In genomic region chr17:38560503-38561318, GRCh38 we compare ENCODE assay signal across 14 cellular contexts. TPM values are rescaled to one million over a fixed set of nuclear protein-coding genes. Genes with fewer than 3 reads are reported as not detected.
DNase-seq lines count a peak whose midpoint lies in the region; ATAC-seq and TF ChIP-seq lines count a peak whose summit lies in the region.
"Had no signal": no experiment of that assay in that cellular context is flagged by ENCODE, and none has a peak within 500 bp of the region (broad histone marks: within the 10 kb centered on the region; RNA-seq: fewer than 3 reads in every experiment).

No MANE protein-coding gene starts in this region.

- no peak overlapping the region for H3K27ac Mint-ChIP-seq in activated naive CD4-positive, alpha-beta T cell treated with anti-CD3 and anti-CD28 coated beads, Interleukin-2, amount 50 U/mL, for 24 hours

- no peak for TF ChIP-seq POLR2A in upper lobe of left lung (IDR thresholded peaks at IDR 0.05)

- H3K27me3 Mint-ChIP-seq in activated naive CD4-positive, alpha-beta T cell treated with anti-CD3 and anti-CD28 coated beads, Interleukin-2, amount 50 U/mL, for 24 hours, result peaks cover 28% of the 10 kb centered on the region

- H3K36me3 Mint-ChIP-seq in activated naive CD4-positive, alpha-beta T cell treated with anti-CD3 and anti-CD28 coated beads, Interleukin-2, amount 50 U/mL, for 24 hours, result no peaks in the 10 kb centered on the region

- H3K27ac ChIP-seq in upper lobe of left lung, result no peak overlapping the region
- H3K27ac ChIP-seq: epithelial cell of prostate had no signal

- H3K4me1 ChIP-seq in upper lobe of left lung, result peaks cover 32 to 49% (median 40%) of the 10 kb centered on the region in 4 donors

- H3K36me3 ChIP-seq in upper lobe of left lung, result no peaks in the 10 kb centered on the region

- peaks cover 31% of the 10 kb centered on the region for H3K4me1 Mint-ChIP-seq in activated naive CD4-positive, alpha-beta T cell treated with anti-CD3 and anti-CD28 coated beads, Interleukin-2, amount 50 U/mL, for 24 hours

- peak; percentile 38 for DNase-seq in AG08395 (ENCODE audit: low spot score)
- DNase-seq in G401 (ENCODE audit: low spot score), result peak; percentile 79
- DNase-seq in glomerular endothelial cell (ENCODE audit: extremely low read depth, low read depth, low spot score), result peak; percentile 10
- DNase-seq in GM19238 (ENCODE audit: insufficient read length, low spot score), result no peak
- DNase-seq in HEK293T (ENCODE audit: extremely low spot score), result no peak
- no peak for DNase-seq in upper lobe of left lung
- DNase-seq: activated T-cell treated with anti-CD3 and anti-CD28 coated beads, Interleukin-2, amount 50 U/mL, for 4 hours; left cardiac atrium; NCI-H1417 treated with DMSO at 0.1 percent for 48 hours had no signal

- H3K4me3 ChIP-seq in upper lobe of left lung, result no peak overlapping the region

- no peak for TF ChIP-seq CTCF in upper lobe of left lung (IDR thresholded peaks at IDR 0.05)

- WGBS in upper lobe of left lung, 2 donors, result 34 to 37% methylated on average over 9 to 15 of the region's 15 CpGs

- H3K9me3 Mint-ChIP-seq in activated naive CD4-positive, alpha-beta T cell treated with anti-CD3 and anti-CD28 coated beads, Interleukin-2, amount 50 U/mL, for 24 hours, result no peaks in the 10 kb centered on the region
- H3K9me3 Mint-ChIP-seq: activated T-cell treated with anti-CD3 and anti-CD28 coated beads, Interleukin-2, amount 50 U/mL, for 4 hours had no signal

- ATAC-seq in GM21360 (IDR thresholded peaks at IDR 0.05; ENCODE audit: unreplicated experiment) (no peak), upper lobe of left lung (ENCODE audit: low FRiP score in 2 of 2) (no peak)
- ATAC-seq: activated T-cell treated with anti-CD3 and anti-CD28 coated beads, Interleukin-2, amount 50 U/mL, for 4 hours; HCT116; left cardiac atrium; Right ventricle myocardium inferior had no signal

- no peaks in the 10 kb centered on the region for H3K9me3 ChIP-seq in upper lobe of left lung

- TF ChIP-seq EP300 in upper lobe of left lung (IDR thresholded peaks at IDR 0.05), result no peak

- in situ Hi-C loops in G401 (cut with HindIII; ENCODE audit: low sequenced_read_pairs), result no loop called here

- peaks cover 0 to 58% (median 46%) of the 10 kb centered on the region in 4 donors for H3K27me3 ChIP-seq in upper lobe of left lung

- CTCF ChIA-PET in HEK293T (lab: Yijun Ruan, JAX), result interaction anchor here (3.2 kb wide), 1 partner anchor 22 kb away, joined by 46 read pairs; no protein-coding TSS in a partner anchor

- H3K4me3 Mint-ChIP-seq in activated naive CD4-positive, alpha-beta T cell treated with anti-CD3 and anti-CD28 coated beads, Interleukin-2, amount 50 U/mL, for 24 hours, result peak overlapping the region; percentile 59
- H3K4me3 Mint-ChIP-seq: activated T-cell treated with anti-CD3 and anti-CD28 coated beads, Interleukin-2, amount 50 U/mL, for 4 hours had no signal

- POLR2A ChIA-PET in HEK293T (lab: Yijun Ruan, JAX), result no interaction called here

TF ChIP-seq in HEK293T, 16 proteins besides CTCF, POLR2A, EP300 and RAD21:
- no peak for TF ChIP-seq SUZ12 (IDR thresholded peaks at IDR 0.05)
- no peak for TF ChIP-seq NFRKB (IDR thresholded peaks at IDR 0.05)
- TF ChIP-seq ARNT (IDR thresholded peaks at IDR 0.05), result no peak
- TF ChIP-seq ELF4 (IDR thresholded peaks at IDR 0.05), result no peak

RNA-seq across cellular contexts. Expression of gene SRCIN1, which starts 45.0 kb away (rescaled TPM):
- total RNA-seq in G401 (2014; rRNA removed; shearing (Covaris generic)), result 8.9 and 12.4 TPM in 2 replicates
- total RNA-seq in glomerular endothelial cell, result 0.19 TPM in 1 of 2 replicates, not detected in the other
- total RNA-seq in upper lobe of left lung, result 10 to 100 TPM in 2 of 6 donors, 1 to 10 TPM in 4; 1.6 to 16.6 (median 5.6) TPM

Comparison
In these comparisons a context has a peak if more than half of its experiments do, and no peak if none do; other contexts are left out.
1. DNase-seq: peak in AG08395 (single experiment), G401 (single experiment) and glomerular endothelial cell (single experiment); none in GM19238 (single experiment), HEK293T (single experiment) and upper lobe of left lung (0 of 2).